13 cellular contexts compared by ENCODE assay signal in the genomic region with DNA sequence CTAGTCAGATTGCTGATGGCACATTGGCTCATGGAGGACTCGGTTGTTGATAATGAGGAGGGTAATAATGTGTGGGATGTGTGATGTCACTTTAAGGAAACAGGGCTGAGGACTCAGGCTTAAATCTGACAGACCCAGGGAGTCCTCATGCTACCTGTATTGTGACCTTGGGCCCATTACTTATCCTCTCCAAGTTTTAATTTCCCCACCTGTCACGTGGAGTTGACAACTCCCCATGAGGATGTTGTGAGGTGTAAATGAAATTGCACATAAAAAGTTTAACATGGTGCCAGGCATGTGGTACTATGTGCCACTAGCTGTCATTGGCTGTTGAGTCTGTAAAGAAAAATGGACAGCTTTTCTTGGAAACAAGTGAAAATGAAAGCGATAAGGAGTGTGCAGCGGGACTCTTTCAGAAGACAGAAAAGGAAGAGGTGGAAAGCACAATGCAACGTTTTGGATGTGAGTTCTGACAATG. TPM values are rescaled to one million over a fixed set of nuclear protein-coding genes. Genes with fewer than 3 reads are reported as not detected.
A peak's percentile ranks its signal among the peaks of the same experiment; 100 is the strongest.
DNase-seq lines count a peak whose midpoint lies in the region; ATAC-seq and TF ChIP-seq lines count a peak whose summit lies in the region.
"Had no signal": no experiment of that assay in that cellular context is flagged by ENCODE, and none has a peak within 500 bp of the region (broad histone marks: within the 10 kb centered on the region; RNA-seq: fewer than 3 reads in every experiment).

No MANE protein-coding gene starts in this region.

- H3K27ac ChIP-seq in SU-DHL-6 (ENCODE audit: low read depth, low read length) = peak overlapping the region; percentile 21; the same call in 1 of the 2 replicates
- H3K27ac ChIP-seq in sigmoid colon = peak overlapping the region; percentile 56 to 69 (median 60)
- peak overlapping the region in 1 of 2 donors; percentile 12 for H3K27ac ChIP-seq in breast epithelium

- no peaks in the 10 kb centered on the region for H3K79me2 ChIP-seq in SU-DHL-6 (ENCODE audit: insufficient read depth, low read length)

- H4K20me1 ChIP-seq in SU-DHL-6 (ENCODE audit: low read depth, low read length) = no peaks in the 10 kb centered on the region

- intact Hi-C loops in sigmoid colon (cut with DNase I) = no loop called here
- intact Hi-C loops in breast epithelium (cut with DNase I; ENCODE audit: low total_unique reads) = no loop called here
- intact Hi-C loops in sciatic nerve (cut with DNase I) = no loop called here

- H3K4me3 ChIP-seq in SU-DHL-6 (ENCODE audit: insufficient read depth, low read length, poor library complexity, severe bottlenecking) = no peak overlapping the region
- H3K4me3 ChIP-seq in sigmoid colon = no peak overlapping the region
- H3K4me3 ChIP-seq in breast epithelium = no peak overlapping the region
- H3K4me3 ChIP-seq: gastroesophageal sphincter, pancreas had no signal

- in situ Hi-C loops in ACHN (cut with HindIII; ENCODE audit: low pct_ligation_motif_present, low pct_unique_long_range_greater_than_20kb, low sequenced_read_pairs) = no loop called here

- DNase-seq in GF-D8 (lab: John Stamatoyannopoulos, UW) (peak; percentile 72), sigmoid colon (no peak), breast epithelium (ENCODE audit: low spot score in 2 of 2) (no peak), ACHN (no peak), sciatic nerve (ENCODE audit: low spot score) (no peak)
- peak; percentile 49 for DNase-seq in central memory CD4-positive, alpha-beta T cell
- no peak for DNase-seq in activated effector memory CD4-positive, alpha-beta T cell treated with anti-CD3 and anti-CD28 coated beads, Interleukin-2, amount 50 U/mL, for 16 hours
- DNase-seq: dermis blood vessel endothelial cell, NCI-H1930, pancreas had no signal

- TF ChIP-seq POLR2A in sigmoid colon (IDR thresholded peaks at IDR 0.05) = no peak
- no peak for TF ChIP-seq POLR2A in breast epithelium (IDR thresholded peaks at IDR 0.05)

- H3K4me1 ChIP-seq in sigmoid colon = no peaks in the 10 kb centered on the region
- H3K4me1 ChIP-seq in breast epithelium = no peaks in the 10 kb centered on the region
- H3K4me1 ChIP-seq: pancreas had no signal

- peaks cover 20% of the 10 kb centered on the region; the same call in 1 of the 2 replicates for H3F3A ChIP-seq in SU-DHL-6 (ENCODE audit: insufficient read depth)

- H3K9ac ChIP-seq in SU-DHL-6 (ENCODE audit: low read length) = no peak overlapping the region

- H3K27me3 ChIP-seq in SU-DHL-6 (ENCODE audit: low read length) (no peaks in the 10 kb centered on the region), sigmoid colon (no peaks in the 10 kb centered on the region), breast epithelium (no peaks in the 10 kb centered on the region)
- H3K27me3 ChIP-seq: pancreas had no signal

- peaks cover 6% of the 10 kb centered on the region; the same call in 1 of the 2 replicates for H3K36me3 ChIP-seq in SU-DHL-6 (ENCODE audit: low read length)
- no peaks in the 10 kb centered on the region for H3K36me3 ChIP-seq in sigmoid colon
- H3K36me3 ChIP-seq in breast epithelium = no peaks in the 10 kb centered on the region
- H3K36me3 ChIP-seq: pancreas had no signal

- TF ChIP-seq EP300 in sigmoid colon (IDR thresholded peaks at IDR 0.05) = no peak

- H3K4me2 ChIP-seq in SU-DHL-6 (ENCODE audit: low read depth, low read length, poor library complexity, severe bottlenecking) = no peak overlapping the region

- no peak for ATAC-seq in sciatic nerve
- ATAC-seq: gastroesophageal sphincter, left lobe of liver, pancreas had no signal

- 61 to 66% methylated on average over 5 of the region's 5 CpGs for WGBS in sigmoid colon, 2 donors

- H3K9me3 ChIP-seq in SU-DHL-6 (ENCODE audit: insufficient read depth, low read length) (no peaks in the 10 kb centered on the region), sigmoid colon (no peaks in the 10 kb centered on the region), breast epithelium (no peaks in the 10 kb centered on the region)
- H3K9me3 ChIP-seq: pancreas had no signal

- H3K9me2 ChIP-seq in SU-DHL-6 (replicated peaks; ENCODE audit: insufficient read depth, low read length) = no peaks in the 10 kb centered on the region

- no peak overlapping the region for H2AFZ ChIP-seq in SU-DHL-6 (ENCODE audit: low read depth, low read length, severe bottlenecking)

- TF ChIP-seq CTCF in SU-DHL-6 (IDR thresholded peaks at IDR 0.05; ENCODE audit: insufficient read depth, low read length, poor library complexity, severe bottlenecking) = no peak
- TF ChIP-seq CTCF in sigmoid colon (IDR thresholded peaks at IDR 0.05) = no peak
- no peak for TF ChIP-seq CTCF in breast epithelium (IDR thresholded peaks at IDR 0.05)

RNA-seq across cellular contexts. Expression of a gene that starts 15.3 kb away (rescaled TPM):
- total RNA-seq in sigmoid colon (10 to 100 TPM; 13.0 to 29.6 (median 15.3) TPM), breast epithelium (10 to 100 TPM in 2 of 3 donors, 1 to 10 TPM in 1; 9.8 to 47.5 (median 13.3) TPM), sciatic nerve (29.5 TPM)
- polyA plus RNA-seq in sigmoid colon = 10 to 100 TPM in 1 of 3 donors, 1 to 10 TPM in 2; 4.2 to 27.1 (median 6.7) TPM
- total RNA-seq: dermis blood vessel endothelial cell had no signal

Comparison
In these comparisons a context has a peak if more than half of its experiments do, and no peak if none do; other contexts are left out.
1. DNase-seq: peak in GF-D8 (single experiment) and central memory CD4-positive, alpha-beta T cell (single experiment); none in sigmoid colon (single experiment), breast epithelium (0 of 2), ACHN (single experiment), activated effector memory CD4-positive, alpha-beta T cell treated with anti-CD3 and anti-CD28 coated beads, Interleukin-2, amount 50 U/mL, for 16 hours (single experiment) and sciatic nerve (single experiment).